ENCODE assay signal across 8 cellular contexts in genomic region chr15:59298255-59298856, GRCh38.
DNase-seq lines count a peak whose midpoint lies in the region; ATAC-seq and TF ChIP-seq lines count a peak whose summit lies in the region.

No MANE protein-coding gene starts in this region.

- H3K9me3 ChIP-seq in suprapubic skin = no peaks in the 10 kb centered on the region
- no peaks in the 10 kb centered on the region for H3K9me3 ChIP-seq in stomach

- no peaks in the 10 kb centered on the region for H3K9me3 Mint-ChIP-seq in activated T-cell treated with anti-CD3 and anti-CD28 coated beads, Interleukin-2, amount 50 U/mL, for 72 hours

- H3K27ac ChIP-seq in suprapubic skin (no peak overlapping the region), stomach (no peak overlapping the region)

- intact Hi-C loops in stomach (cut with DNase I; ENCODE audit: low total_unique reads) = no loop called here

- peak overlapping the region; percentile 52 to 63 for H3K4me3 Mint-ChIP-seq in activated T-cell treated with anti-CD3 and anti-CD28 coated beads, Interleukin-2, amount 50 U/mL, for 72 hours

- H3K4me3 ChIP-seq in suprapubic skin (no peak overlapping the region), stomach (no peak overlapping the region)

- TF ChIP-seq POLR2A in suprapubic skin (IDR thresholded peaks at IDR 0.05) = no peak
- no peak for TF ChIP-seq POLR2A in stomach (IDR thresholded peaks at IDR 0.05)

- 90% methylated on average over 8 of the region's 8 CpGs for WGBS in suprapubic skin
- WGBS in stomach, 5 donors = 88 to 92% (median 92%) methylated on average over 8 of the region's 8 CpGs

- peak; percentile 25 to 29 for DNase-seq in activated CD4-positive, alpha-beta T cell treated with anti-CD3 and anti-CD28 coated beads for 24 hours (ENCODE audit: low read depth in 2 of 2)
- DNase-seq in activated CD4-positive, alpha-beta T cell treated with anti-CD3 and anti-CD28 coated beads for 1 hour = no peak
- peak; percentile 39 to 59 for DNase-seq in activated T-cell treated with anti-CD3 and anti-CD28 coated beads, Interleukin-2, amount 50 U/mL, for 72 hours
- DNase-seq in stimulated activated CD4-positive, alpha-beta T cell treated with anti-CD3 and anti-CD28 coated beads, Interleukin-2, amount 100 ng/mL, for 4 hours (ENCODE audit: low read depth) = peak; percentile 10
- no peak for DNase-seq in suprapubic skin (ENCODE audit: low spot score in 2 of 2)
- no peak for DNase-seq in stomach
- DNase-seq in NOMO-1 treated with DMSO at 0.1 percent for 48 hours (lab: John Stamatoyannopoulos, UW; ENCODE audit: unreplicated experiment) = no peak

- TF ChIP-seq CTCF in suprapubic skin (IDR thresholded peaks at IDR 0.05) = no peak
- TF ChIP-seq CTCF in stomach (IDR thresholded peaks at IDR 0.05) = no peak

- no peak for TF ChIP-seq EP300 in suprapubic skin (IDR thresholded peaks at IDR 0.05)
- no peak for TF ChIP-seq EP300 in stomach (IDR thresholded peaks at IDR 0.05)

- H3K36me3 ChIP-seq in suprapubic skin (no peaks in the 10 kb centered on the region), stomach (no peaks in the 10 kb centered on the region)

- H3K4me1 ChIP-seq in suprapubic skin (peaks cover 51% of the 10 kb centered on the region), stomach (peaks cover 21 to 68% (median 42%) of the 10 kb centered on the region in 4 donors)

- peak overlapping the region; percentile 43 for H3K27ac Mint-ChIP-seq in activated T-cell treated with anti-CD3 and anti-CD28 coated beads, Interleukin-2, amount 50 U/mL, for 72 hours

- H3K27me3 ChIP-seq in suprapubic skin (no peaks in the 10 kb centered on the region), stomach (no peaks in the 10 kb centered on the region)

- H3K4me1 Mint-ChIP-seq in activated T-cell treated with anti-CD3 and anti-CD28 coated beads, Interleukin-2, amount 50 U/mL, for 72 hours (ENCODE audit: low read depth) = peaks cover 46% of the 10 kb centered on the region

- H3K27me3 Mint-ChIP-seq in activated T-cell treated with anti-CD3 and anti-CD28 coated beads, Interleukin-2, amount 50 U/mL, for 72 hours (ENCODE audit: low read depth) = peaks cover 25% of the 10 kb centered on the region

- no peaks in the 10 kb centered on the region for H3K36me3 Mint-ChIP-seq in activated T-cell treated with anti-CD3 and anti-CD28 coated beads, Interleukin-2, amount 50 U/mL, for 72 hours (ENCODE audit: insufficient read depth in 2 of 2)

- ATAC-seq in HG03159 (IDR thresholded peaks at IDR 0.05; ENCODE audit: unreplicated experiment) = peak; percentile 67
- ATAC-seq in activated T-cell treated with anti-CD3 and anti-CD28 coated beads, Interleukin-2, amount 50 U/mL, for 72 hours (replicated peaks in 1 of 2) = peak; percentile 86 to 88

Comparison
In these comparisons a context has a peak if more than half of its experiments do, and no peak if none do; other contexts are left out.
1. DNase-seq: peak in activated CD4-positive, alpha-beta T cell treated with anti-CD3 and anti-CD28 coated beads for 24 hours (2 of 2), activated T-cell treated with anti-CD3 and anti-CD28 coated beads, Interleukin-2, amount 50 U/mL, for 72 hours (2 of 2) and stimulated activated CD4-positive, alpha-beta T cell treated with anti-CD3 and anti-CD28 coated beads, Interleukin-2, amount 100 ng/mL, for 4 hours (single experiment); none in activated CD4-positive, alpha-beta T cell treated with anti-CD3 and anti-CD28 coated beads for 1 hour (single experiment), suprapubic skin (0 of 2), stomach (single experiment) and NOMO-1 treated with DMSO at 0.1 percent for 48 hours (single experiment).